In the genomic region with DNA sequence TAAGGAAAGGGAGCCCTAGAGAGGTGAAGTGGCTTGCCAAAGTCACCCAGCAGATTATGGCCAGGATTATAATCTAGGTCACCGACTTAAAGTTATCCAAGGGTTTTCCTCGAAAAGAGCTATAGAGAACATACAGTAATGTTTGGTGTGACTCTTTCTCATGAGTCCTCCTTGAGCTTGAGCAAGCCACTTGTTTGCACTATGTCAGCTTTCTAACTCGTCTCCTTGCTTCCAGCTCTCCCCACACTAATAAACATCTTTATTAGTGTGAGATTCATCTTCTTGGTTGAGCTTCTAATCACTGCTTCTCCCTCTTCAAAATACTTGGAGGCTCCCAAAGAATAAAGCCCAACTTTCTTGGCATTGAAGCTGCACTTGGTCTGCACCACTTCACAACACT, we compare ENCODE assay signal across 20 cellular contexts.
"Had no signal": no experiment of that assay in that cellular context is flagged by ENCODE, and none has a peak within 500 bp of the region (broad histone marks: within the 10 kb centered on the region; RNA-seq: fewer than 3 reads in every experiment).

No MANE protein-coding gene starts in this region.

- ATAC-seq: effector memory CD8-positive, alpha-beta T cell; foreskin keratinocyte; left lobe of liver; lower lobe of right lung; psoas muscle; upper lobe of right lung had no signal

- H3K36me3 ChIP-seq: lower lobe of right lung, stomach, tibial nerve, upper lobe of right lung had no signal

- H3K9me3 ChIP-seq: tibial nerve, upper lobe of right lung had no signal

- H3K27ac ChIP-seq: foreskin keratinocyte, lower lobe of right lung, psoas muscle, upper lobe of right lung had no signal

- DNase-seq: effector memory CD8-positive, alpha-beta T cell; erythroblast; foreskin keratinocyte; head of caudate nucleus; islet precursor cell; lower lobe of right lung; mesenchymal stem cell; midbrain; naive B cell; nephron progenitor cell; psoas muscle; retina; small intestine; stimulated activated CD4-positive, alpha-beta T cell treated with anti-CD3 and anti-CD28 coated beads, Interleukin-12 subunit alpha, Interleukin-12 subunit beta, amount 100 ng/mL, for 4 hours; stimulated activated naive CD4-positive, alpha-beta T cell; stomach; substantia nigra; upper lobe of right lung had no signal

- H3K4me1 ChIP-seq: foreskin keratinocyte, lower lobe of right lung, psoas muscle, stomach had no signal

- H3K27me3 ChIP-seq: foreskin keratinocyte, stomach, tibial nerve, upper lobe of right lung had no signal

- H3K4me3 ChIP-seq: lower lobe of right lung, psoas muscle, stomach, tibial nerve, upper lobe of right lung had no signal
